Comparison of ENCODE assay signal across 8 cellular contexts in the genomic region with DNA sequence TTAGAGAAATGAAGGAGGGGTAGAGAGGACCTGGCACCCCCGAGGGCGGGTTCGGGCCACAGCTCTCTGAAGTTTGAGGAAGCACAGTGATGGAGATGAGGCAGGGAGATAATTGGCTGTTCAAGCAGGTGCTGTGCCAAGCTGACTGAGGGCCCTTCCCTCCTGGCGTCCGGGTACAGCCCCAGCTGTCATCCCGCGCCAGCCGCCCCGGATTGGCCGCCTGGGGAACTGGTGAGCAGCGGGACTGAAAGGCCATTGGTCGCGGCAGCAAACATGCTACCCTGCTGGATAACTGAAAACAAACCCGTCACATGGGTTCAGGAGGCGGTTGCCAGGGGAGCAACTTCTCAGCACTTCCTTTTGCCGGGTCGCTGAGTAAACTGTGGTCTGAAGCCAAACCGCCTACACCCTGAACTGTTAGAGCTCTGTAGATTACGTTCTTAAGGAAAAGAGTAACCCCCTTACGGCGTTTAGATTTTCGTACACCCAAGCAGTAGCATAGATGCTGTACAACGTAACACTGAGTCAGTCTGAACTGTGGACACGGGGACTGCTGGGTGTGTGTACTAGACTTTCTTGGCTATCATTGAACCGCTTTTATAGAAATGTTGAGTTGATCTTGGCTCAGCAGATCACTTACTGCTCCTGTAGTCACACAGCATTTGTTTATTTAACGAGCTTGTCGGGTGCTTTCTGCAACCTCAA. TPM values are rescaled to one million over a fixed set of nuclear protein-coding genes. Genes with fewer than 3 reads are reported as not detected.
DNase-seq lines count a peak whose midpoint lies in the region; ATAC-seq and TF ChIP-seq lines count a peak whose summit lies in the region.

No MANE protein-coding gene starts in this region.

- peaks cover 17 to 28% (median 26%) of the 10 kb centered on the region in 3 donors for H3K4me1 Mint-ChIP-seq in IgD-negative memory B cell

- intact Hi-C loops in mucosa of descending colon (cut with DNase I, micrococcal nuclease) = no loop called here

- H3K27ac Mint-ChIP-seq in IgD-negative memory B cell = peak overlapping the region; percentile 94 to 99 (median 96)

- H3K4me1 ChIP-seq in mucosa of descending colon (ENCODE audit: low read depth) = peaks cover 25% of the 10 kb centered on the region

- no peaks in the 10 kb centered on the region for H3K36me3 ChIP-seq in mucosa of descending colon (ENCODE audit: low read depth)

- TF ChIP-seq CTCF in epithelial cell of proximal tubule (conservative IDR thresholded peaks at IDR 0.05; ENCODE audit: low read depth, low read length) (no peak), mucosa of descending colon (IDR thresholded peaks at IDR 0.05) (no peak)

- H3K4me3 ChIP-seq in epithelial cell of proximal tubule (ENCODE audit: low read depth, low read length) = peak overlapping the region; percentile 83
- H3K4me3 ChIP-seq in mucosa of descending colon = peak overlapping the region; percentile 71

- ATAC-seq in GM21529 (IDR thresholded peaks at IDR 0.05; ENCODE audit: unreplicated experiment) = peak; percentile 68
- peak; percentile 81 for ATAC-seq in mucosa of descending colon

- H3K36me3 Mint-ChIP-seq in IgD-negative memory B cell = no peaks in the 10 kb centered on the region

- DNase-seq in DMS114 treated with DMSO at 0.1 percent for 48 hours (lab: John Stamatoyannopoulos, UW; ENCODE audit: unreplicated experiment) (peak; percentile 83), OCI-M1 (lab: John Stamatoyannopoulos, UW) (peak; percentile 89), activated T-cell treated with anti-CD3 and anti-CD28 coated beads for 48 hours (ENCODE audit: low read depth) (peak; percentile 94), epithelial cell of proximal tubule (ENCODE audit: low read depth) (peak; percentile 71), mucosa of descending colon (peak; percentile 94 to 98 (median 97))
- peak; percentile 86 to 93 for DNase-seq in stimulated activated CD8-positive, alpha-beta memory T cell treated with anti-CD3 and anti-CD28 coated beads, Interleukin-4, amount 100 ng/mL, for 1 hour (ENCODE audit: low read depth in 2 of 2, low spot score in 1 of 2)

- H3K4me3 Mint-ChIP-seq in IgD-negative memory B cell = peak overlapping the region; percentile 88 to 98 (median 94)

- H3K9me3 ChIP-seq in mucosa of descending colon = no peaks in the 10 kb centered on the region

- no peaks in the 10 kb centered on the region for H3K9me3 Mint-ChIP-seq in IgD-negative memory B cell

- no peaks in the 10 kb centered on the region for H3K27me3 Mint-ChIP-seq in IgD-negative memory B cell

RNA-seq across cellular contexts. Expression of a gene that starts 1.3 kb away (rescaled TPM):
- 28.5 TPM for polyA plus RNA-seq in IgD-negative memory B cell
- total RNA-seq in epithelial cell of proximal tubule = 392 and 505 TPM in 2 replicates
- total RNA-seq in mucosa of descending colon = 10 to 100 TPM; 40.1 to 85.1 (median 83.2) TPM

Comparison
In these comparisons a context has a peak if more than half of its experiments do, and no peak if none do; other contexts are left out.
1. Peak in every context shown above with its lines: DNase-seq, ATAC-seq and H3K4me3 ChIP-seq.